21 cellular contexts compared by ENCODE assay signal in genomic region chr19:33296473-33297060, GRCh38. TPM values are rescaled to one million over a fixed set of nuclear protein-coding genes. Genes with fewer than 3 reads are reported as not detected.
A peak's percentile ranks its signal among the peaks of the same experiment; 100 is the strongest.
DNase-seq lines count a peak whose midpoint lies in the region; ATAC-seq, FAIRE-seq and TF ChIP-seq lines count a peak whose summit lies in the region.
"Had no signal": no experiment of that assay in that cellular context is flagged by ENCODE, and none has a peak within 500 bp of the region (broad histone marks: within the 10 kb centered on the region; RNA-seq: fewer than 3 reads in every experiment).

No MANE protein-coding gene starts in this region.

- POLR2A ChIA-PET in HepG2 (lab: Yijun Ruan, JAX) = interaction anchor here (1.4 to 15.1 kb wide), 7 partner anchors 18 to 107 kb away, joined by 3 to 380 read pairs (median 21); no protein-coding TSS in a partner anchor

- H3K27me3 Mint-ChIP-seq in type B pancreatic cell (peaks cover 39% of the 10 kb centered on the region), glutamatergic neuron (ENCODE audit: unreplicated experiment) (peaks cover 17% of the 10 kb centered on the region)

- no peaks in the 10 kb centered on the region for H3K36me3 Mint-ChIP-seq in type B pancreatic cell
- no peaks in the 10 kb centered on the region for H3K36me3 Mint-ChIP-seq in glutamatergic neuron (ENCODE audit: unreplicated experiment)
- H3K36me3 Mint-ChIP-seq: activated naive CD4-positive, alpha-beta T cell treated with anti-CD3 and anti-CD28 coated beads, Interleukin-2, amount 50 U/mL, for 24 hours; WTC11 had no signal

- H2AFZ ChIP-seq in HepG2 (ENCODE audit: low read length) = no peak overlapping the region

- peaks cover 21% of the 10 kb centered on the region; the same call in 1 of the 2 replicates for H4K20me1 ChIP-seq in HepG2 (ENCODE audit: insufficient read depth, low read length)

- no peak overlapping the region for H3K4me2 ChIP-seq in HepG2 (ENCODE audit: low read depth, low read length)

- no TSS peak for BruUV-seq in HepG2 (replicated peaks; lab: Mats Ljungman, UMichigan)

- CTCF ChIA-PET in HepG2 (lab: Yijun Ruan, JAX; ENCODE audit: low intra/inter-chr PET ratio, low total read pairs) = no interaction called here

- H3K27ac ChIP-seq in HepG2 (ENCODE audit: extremely low read length, insufficient read depth, low read length) = no peak overlapping the region
- H3K27ac ChIP-seq: BLaER1 treated with 17β-estradiol and CSF1 and Interleukin-3, amounts not matched to agents 10 nM and 100 nM; left ventricle myocardium inferior had no signal

- H3K79me2 ChIP-seq in HepG2 (ENCODE audit: insufficient read depth, low read length) = peaks cover 28% of the 10 kb centered on the region

- H3K27ac Mint-ChIP-seq in type B pancreatic cell (peak overlapping the region; percentile 81), glutamatergic neuron (ENCODE audit: unreplicated experiment) (no peak overlapping the region)
- H3K27ac Mint-ChIP-seq: activated naive CD4-positive, alpha-beta T cell treated with anti-CD3 and anti-CD28 coated beads, Interleukin-2, amount 50 U/mL, for 24 hours; T-helper 1 cell treated with Interleukin-12 subunit alpha and Interleukin-12 subunit beta and Interleukin-4 antibody, amounts not matched to agents 30 μg/mL and 1 μg/mL, for 36 hours; WTC11 had no signal

- H3K4me3 ChIP-seq in HepG2 (replicated peaks in 1 of 3; ENCODE audit: insufficient read depth in 1 of 3, low read depth in 2 of 3, low read length in 3 of 3) = no peak overlapping the region
- H3K4me3 ChIP-seq: BLaER1 treated with 17β-estradiol and CSF1 and Interleukin-3, amounts not matched to agents 10 nM and 100 nM; left ventricle myocardium inferior had no signal

- in situ Hi-C loops in HepG2 (cut with HindIII; ENCODE audit: extremely low pct_ligation_motif_present, low pct_unique_long_range_greater_than_20kb) = no loop called here

- no peak for FAIRE-seq in HepG2 (lab: Jason Lieb, UNC)
- FAIRE-seq: colon, endothelial cell of umbilical vein, frontal cortex had no signal

- TF ChIP-seq CTCF in HepG2 (CRISPR knock-in tag; IDR thresholded peaks at IDR 0.05) = no peak
- no peak for TF ChIP-seq CTCF in type B pancreatic cell (conservative IDR thresholded peaks at IDR 0.05)
- TF ChIP-seq CTCF in glutamatergic neuron (IDR thresholded peaks at IDR 0.05; ENCODE audit: partially characterized antibody, unreplicated experiment) = no peak

- no peaks in the 10 kb centered on the region; a peak in 1 of 5 replicates for H3K36me3 ChIP-seq in HepG2 (replicated peaks in 1 of 2; ENCODE audit: control insufficient read depth in 1 of 2, insufficient read depth in 2 of 2, low read length in 2 of 2)
- H3K36me3 ChIP-seq: left ventricle myocardium inferior had no signal

- H3K4me1 Mint-ChIP-seq in type B pancreatic cell (ENCODE audit: unreplicated experiment) = peaks cover 17% of the 10 kb centered on the region
- H3K4me1 Mint-ChIP-seq in glutamatergic neuron (ENCODE audit: low read depth, unreplicated experiment) = peaks cover 6% of the 10 kb centered on the region
- H3K4me1 Mint-ChIP-seq: activated naive CD4-positive, alpha-beta T cell treated with anti-CD3 and anti-CD28 coated beads, Interleukin-2, amount 50 U/mL, for 24 hours had no signal

- DNase-seq in GM04503 (ENCODE audit: low read depth) = peak; percentile 47
- peak; percentile 43 for DNase-seq in RPMI7951 (ENCODE audit: low read depth)
- DNase-seq in HepG2 (ENCODE audit: low spot score) = no peak
- no peak for DNase-seq in type B pancreatic cell (ENCODE audit: extremely low spot score, unreplicated experiment)
- no peak for DNase-seq in AG08396 (ENCODE audit: low spot score)
- DNase-seq in glutamatergic neuron = no peak
- no peak for DNase-seq in glomerular visceral epithelial cell (ENCODE audit: extremely low spot score)
- DNase-seq: DMS53; left ventricle myocardium inferior; NCI-H2081 treated with DMSO at 0.1 percent for 48 hours; Right ventricle myocardium superior; stimulated activated CD4-positive, alpha-beta T cell treated with anti-CD3 and anti-CD28 coated beads, Interleukin-1b, Interleukin-23, amount 100 ng/mL, for 48 hours had no signal

- ATAC-seq in HepG2 (no peak), GM18909 (IDR thresholded peaks at IDR 0.05; ENCODE audit: poor library complexity, unreplicated experiment) (no peak)
- ATAC-seq: right cardiac atrium, WTC11 had no signal

- H3K4me1 ChIP-seq in HepG2 (ENCODE audit: insufficient read depth, low read length) = peaks cover 81% of the 10 kb centered on the region

- no peak overlapping the region for H3K9ac ChIP-seq in HepG2 (ENCODE audit: insufficient read depth, low read depth, low read length)

- TF ChIP-seq RAD21 in HepG2 (CRISPR knock-in tag; IDR thresholded peaks at IDR 0.05) = no peak

- H3K4me3 Mint-ChIP-seq in type B pancreatic cell = no peak overlapping the region
- H3K4me3 Mint-ChIP-seq in glutamatergic neuron (ENCODE audit: unreplicated experiment) = no peak overlapping the region
- H3K4me3 Mint-ChIP-seq: activated naive CD4-positive, alpha-beta T cell treated with anti-CD3 and anti-CD28 coated beads, Interleukin-2, amount 50 U/mL, for 24 hours; T-helper 1 cell treated with Interleukin-12 subunit alpha and Interleukin-12 subunit beta and Interleukin-4 antibody, amounts not matched to agents 30 μg/mL and 1 μg/mL, for 36 hours; WTC11 had no signal

- no peaks in the 10 kb centered on the region for H3K27me3 ChIP-seq in HepG2 (ENCODE audit: control insufficient read depth in 1 of 2, insufficient read depth in 2 of 2, low read length in 2 of 2)

- TF ChIP-seq POLR2A in HepG2 (IDR thresholded peaks at IDR 0.05; ENCODE audit: insufficient read depth in 1 of 2, low read depth in 2 of 2, low read length in 2 of 2) = no peak

- TF ChIP-seq EP300 in HepG2 (IDR thresholded peaks at IDR 0.05; ENCODE audit: low read depth in 2 of 2, low read length in 2 of 2) = no peak
- no peak for TF ChIP-seq EP300 in HepG2 (CRISPR knock-in tag; IDR thresholded peaks at IDR 0.05; ENCODE audit: borderline replicate concordance)

- H3K9me3 ChIP-seq in HepG2 (ENCODE audit: low read length) = no peaks in the 10 kb centered on the region
- H3K9me3 ChIP-seq: BLaER1 treated with 17β-estradiol and CSF1 and Interleukin-3, amounts not matched to agents 10 nM and 100 nM; left ventricle myocardium inferior had no signal

- no peaks in the 10 kb centered on the region for H3K9me3 Mint-ChIP-seq in type B pancreatic cell
- peaks cover 5% of the 10 kb centered on the region for H3K9me3 Mint-ChIP-seq in glutamatergic neuron (ENCODE audit: unreplicated experiment)
- H3K9me3 Mint-ChIP-seq: activated naive CD4-positive, alpha-beta T cell treated with anti-CD3 and anti-CD28 coated beads, Interleukin-2, amount 50 U/mL, for 24 hours; T-helper 1 cell treated with Interleukin-12 subunit alpha and Interleukin-12 subunit beta and Interleukin-4 antibody, amounts not matched to agents 30 μg/mL and 1 μg/mL, for 36 hours; WTC11 had no signal

- intact Hi-C loops in HepG2 (cut with micrococcal nuclease; ENCODE audit: unreplicated experiment) = no loop called here

- WGBS in HepG2 (ENCODE audit: low lambda C conversion rate) = 52% methylated on average over 12 of the region's 16 CpGs

TF ChIP-seq in HepG2, 621 proteins besides CTCF, POLR2A, EP300 and RAD21:
- TF ChIP-seq YEATS4 (CRISPR knock-in tag; IDR thresholded peaks at IDR 0.05; ENCODE audit: borderline replicate concordance) (0 out of 2 replicates have a peak, but pooled peaks have one; percentile 18), TAF15 (IDR thresholded peaks at IDR 0.05; ENCODE audit: low read depth, low read length, poor library complexity, severe bottlenecking) (no peak), ZNF629 (CRISPR knock-in tag; conservative IDR thresholded peaks at IDR 0.05) (peak; percentile 41; the same call in 1 of the 2 replicates), ZSCAN25 (CRISPR knock-in tag; IDR thresholded peaks at IDR 0.05) (0 out of 2 replicates have a peak, but pooled peaks have one; percentile 50)

RNA-seq across cellular contexts. Expression of gene CEBPA, which starts 5.8 kb away (rescaled TPM):
- total RNA-seq in RPMI7951 (2014; rRNA removed; shearing (Covaris generic)) = under 0.01 TPM in 1 of 2 replicates, not detected in the other
- total RNA-seq in HepG2 (2016; rRNA removed; fragmentation: Illumina TruSeq; extraction: Trizol) = 99.9 and 103 TPM in 2 replicates
- total RNA-seq in HepG2 (2016; cell fraction: cytosol; rRNA removed; fragmentation: Illumina TruSeq; extraction: Trizol; ENCODE audit: low read depth) = 28.5 and 32.0 TPM in 2 replicates
- 99.3 and 101 TPM in 2 replicates for total RNA-seq in HepG2 (2016; cell fraction: insoluble cytoplasmic fraction; rRNA removed; fragmentation: Illumina TruSeq; extraction: Trizol)
- 88.0 and 107 TPM in 2 replicates for total RNA-seq in HepG2 (2016; cell fraction: membrane; rRNA removed; fragmentation: Illumina TruSeq; extraction: Trizol)
- total RNA-seq in HepG2 (2016; cell fraction: nucleus; rRNA removed; fragmentation: Illumina TruSeq; extraction: Trizol) = 47.4 and 51.4 TPM in 2 replicates
- polyA plus RNA-seq in HepG2 (2011; rRNA removed) = 24.8 and 35.0 TPM in 2 replicates
- 40.5 and 42.6 TPM in 2 replicates for polyA plus RNA-seq in HepG2 (2011; cell fraction: cytosol; rRNA removed)
- polyA plus RNA-seq in HepG2 (2011; cell fraction: nucleus; rRNA removed) = 17.3 and 19.3 TPM in 2 replicates
- polyA plus RNA-seq in HepG2 (2012) = 22.3 and 27.0 TPM in 2 replicates
- polyA plus RNA-seq in HepG2 (2016; cell fraction: cytosol; fragmentation: Illumina TruSeq; extraction: Trizol; ENCODE audit: low read depth) = 23.5 and 27.9 TPM in 2 replicates
- polyA plus RNA-seq in HepG2 (2016; cell fraction: insoluble cytoplasmic fraction; fragmentation: Illumina TruSeq; extraction: Trizol; ENCODE audit: low read depth) = 121 and 123 TPM in 2 replicates
- 68.7 and 77.8 TPM in 2 replicates for polyA plus RNA-seq in HepG2 (2016; cell fraction: membrane; fragmentation: Illumina TruSeq; extraction: Trizol; ENCODE audit: low read depth)
- 76.4 and 86.3 TPM in 2 replicates for polyA plus RNA-seq in HepG2 (2016; cell fraction: nucleus; fragmentation: Illumina TruSeq; extraction: Trizol; ENCODE audit: insufficient read depth, low read depth)
- 4.5 and 45.0 TPM in 2 replicates for polyA minus RNA-seq in HepG2 (2011; rRNA and poly(A)+ RNA removed; ENCODE audit: low replicate concordance)
- polyA minus RNA-seq in HepG2 (2011; cell fraction: cytosol; rRNA and poly(A)+ RNA removed) = 25.4 and 32.4 TPM in 2 replicates
- 15.6 and 18.2 TPM in 2 replicates for polyA minus RNA-seq in HepG2 (2011; cell fraction: nucleus; rRNA and poly(A)+ RNA removed)
- total RNA-seq in type B pancreatic cell (ENCODE audit: low replicate concordance) = 24.4 and 50.4 TPM in 2 replicates
- total RNA-seq in glutamatergic neuron (ENCODE audit: unreplicated experiment) = 0.66 TPM
- total RNA-seq: endothelial cell of umbilical vein had no signal

Comparison
In these comparisons a context has a peak if more than half of its experiments do, and no peak if none do; other contexts are left out.
1. DNase-seq: peak in GM04503 (single experiment) and RPMI7951 (single experiment); none in HepG2 (single experiment), type B pancreatic cell (single experiment), AG08396 (single experiment), glutamatergic neuron (single experiment) and glomerular visceral epithelial cell (single experiment).
2. RNA of gene CEBPA, which starts 5.8 kb away (total RNA-seq): 28.5 to 107 TPM in HepG2 and 24.4 to 50.4 TPM in type B pancreatic cell; 0.66 TPM in glutamatergic neuron (single experiment) and under 0.01 TPM in RPMI7951; every median in the first group is over 10 times any median in the second.